19 cellular contexts compared by ENCODE assay signal in the genomic region with DNA sequence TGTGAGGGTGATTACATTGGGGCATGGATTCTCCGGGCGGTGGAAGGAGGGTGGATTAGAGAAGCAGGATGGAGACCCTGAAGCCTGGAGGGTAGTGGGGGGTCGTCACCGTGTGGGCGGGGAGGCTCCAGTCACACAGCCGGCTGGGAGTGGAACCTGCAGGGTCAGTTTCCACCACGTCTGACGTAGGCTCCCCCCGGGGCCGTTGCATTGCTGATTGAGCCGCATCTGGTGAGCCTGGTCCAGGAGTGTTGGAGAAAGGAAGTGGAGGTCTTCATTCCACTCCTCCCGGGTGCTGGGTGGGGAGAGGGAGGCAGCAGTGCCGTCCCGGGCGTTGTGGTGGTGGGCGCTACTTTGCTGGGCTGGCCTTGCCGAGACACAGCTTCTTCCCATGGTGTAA. TPM values are rescaled to one million over a fixed set of nuclear protein-coding genes. Genes with fewer than 3 reads are reported as not detected.
A peak's percentile ranks its signal among the peaks of the same experiment; 100 is the strongest.
DNase-seq lines count a peak whose midpoint lies in the region; ATAC-seq and TF ChIP-seq lines count a peak whose summit lies in the region.
"Had no signal": no experiment of that assay in that cellular context is flagged by ENCODE, and none has a peak within 500 bp of the region (broad histone marks: within the 10 kb centered on the region; RNA-seq: fewer than 3 reads in every experiment).

No MANE protein-coding gene starts in this region.

- H3K36me3 ChIP-seq in muscle layer of duodenum (ENCODE audit: control insufficient read depth in 1 of 2, insufficient read depth in 2 of 2, low read length in 2 of 2) (no peaks in the 10 kb centered on the region), tibial nerve (peaks cover 0 to 9% (median 0%) of the 10 kb centered on the region in 3 donors), WERI-Rb-1 (no peaks in the 10 kb centered on the region), left lung (peaks cover 0 to 4% of the 10 kb centered on the region in 2 donors)
- H3K36me3 ChIP-seq: right atrium auricular region had no signal

- H3K4me3 ChIP-seq in muscle layer of duodenum (ENCODE audit: low read depth in 1 of 2, low read length in 2 of 2): no peak overlapping the region
- H3K4me3 ChIP-seq in tibial nerve: no peak overlapping the region
- H3K4me3 ChIP-seq in WERI-Rb-1 (ENCODE audit: low read depth, low read length): no peak overlapping the region
- H3K4me3 ChIP-seq in left lung: no peak overlapping the region
- H3K4me3 ChIP-seq: A549, esophagus muscularis mucosa, right atrium auricular region had no signal

- ATAC-seq in activated T-cell treated with anti-CD3 and anti-CD28 coated beads, Interleukin-2, amount 50 U/mL, for 72 hours (replicated peaks in 1 of 2): no peak
- ATAC-seq in WTC11 (no peak), left lung (no peak)
- ATAC-seq: A549 had no signal

- POLR2A ChIA-PET in WTC11 (lab: Charles Lee): no interaction called here

- H3K4me1 ChIP-seq in muscle layer of duodenum (ENCODE audit: control insufficient read depth in 1 of 2, insufficient read depth in 2 of 2, low read length in 2 of 2): peaks cover 4 to 8% of the 10 kb centered on the region in 2 donors
- H3K4me1 ChIP-seq in tibial nerve: peaks cover 5 to 70% (median 46%) of the 10 kb centered on the region in 4 donors
- peaks cover 14 to 77% of the 10 kb centered on the region in 2 donors for H3K4me1 ChIP-seq in left lung

- WGBS in tibial nerve, 2 donors: 68% methylated on average over 17 of the region's 17 CpGs

- intact Hi-C loops in left lung (cut with DNase I): no loop called here

- no peaks in the 10 kb centered on the region for H3K27me3 ChIP-seq in muscle layer of duodenum (ENCODE audit: low read depth, low read length)
- no peaks in the 10 kb centered on the region for H3K27me3 ChIP-seq in tibial nerve
- no peaks in the 10 kb centered on the region for H3K27me3 ChIP-seq in WERI-Rb-1 (ENCODE audit: insufficient read depth, low read depth, severe bottlenecking)
- H3K27me3 ChIP-seq in left lung: no peaks in the 10 kb centered on the region
- H3K27me3 ChIP-seq: esophagus muscularis mucosa, right atrium auricular region had no signal

- CTCF ChIA-PET in WTC11 (lab: Charles Lee): interaction anchor here (1.0 to 1.4 kb wide), 3 partner anchors 30 to 37 kb away, joined by 3 to 6 read pairs (median 4); no protein-coding TSS in a partner anchor

- no peaks in the 10 kb centered on the region for H3K9me3 ChIP-seq in muscle layer of duodenum (ENCODE audit: control insufficient read depth in 1 of 2, low read length in 2 of 2)
- no peaks in the 10 kb centered on the region for H3K9me3 ChIP-seq in tibial nerve
- no peaks in the 10 kb centered on the region for H3K9me3 ChIP-seq in WERI-Rb-1 (ENCODE audit: severe bottlenecking)
- H3K9me3 ChIP-seq in left lung: no peaks in the 10 kb centered on the region
- H3K9me3 ChIP-seq: A549, esophagus muscularis mucosa, right atrium auricular region had no signal

- H3K9me3 Mint-ChIP-seq in activated T-cell treated with anti-CD3 and anti-CD28 coated beads, Interleukin-2, amount 50 U/mL, for 72 hours: no peaks in the 10 kb centered on the region
- H3K9me3 Mint-ChIP-seq in WTC11: no peaks in the 10 kb centered on the region
- H3K9me3 Mint-ChIP-seq: activated T-helper 2 cell treated with anti-CD3 and anti-CD28 coated beads, Interferon-gamma antibody, Interleukin-2, Interleukin-4, amounts not matched to agents 10 μg/mL and 5 μg/mL and 100 μg/mL, durations not matched to agents 14 hours and 24 hours and 36 hours had no signal

- H3K27ac Mint-ChIP-seq in activated T-cell treated with anti-CD3 and anti-CD28 coated beads, Interleukin-2, amount 50 U/mL, for 72 hours: peak overlapping the region; percentile 21
- peak overlapping the region; percentile 32 for H3K27ac Mint-ChIP-seq in WTC11

- peaks cover 6 to 9% of the 10 kb centered on the region in 2 donors for H3K36me3 Mint-ChIP-seq in activated T-cell treated with anti-CD3 and anti-CD28 coated beads, Interleukin-2, amount 50 U/mL, for 72 hours (ENCODE audit: insufficient read depth in 2 of 2)
- peaks cover 8% of the 10 kb centered on the region for H3K36me3 Mint-ChIP-seq in WTC11

- no peak overlapping the region for H3K4me3 Mint-ChIP-seq in activated T-cell treated with anti-CD3 and anti-CD28 coated beads, Interleukin-2, amount 50 U/mL, for 72 hours
- no peak overlapping the region for H3K4me3 Mint-ChIP-seq in WTC11

- DNase-seq in activated T-cell treated with anti-CD3 and anti-CD28 coated beads, Interleukin-2, amount 50 U/mL, for 72 hours: no peak
- no peak for DNase-seq in activated T-cell treated with anti-CD3 and anti-CD28 coated beads, Interleukin-2, amount 50 U/mL, for 48 hours
- DNase-seq in WTC11 (ENCODE audit: low spot score) (no peak), tibial nerve (ENCODE audit: low spot score in 2 of 2) (no peak), pons (ENCODE audit: low spot score) (no peak), WERI-Rb-1 (no peak), left lung (no peak)
- DNase-seq: activated CD4-positive, alpha-beta T cell treated with anti-CD3 and anti-CD28 coated beads for 48 hours; kidney glomerular epithelial cell; NCI-H1436; NCI-H226; SHP77 treated with DMSO at 0.1 percent for 48 hours; stimulated activated naive CD4-positive, alpha-beta T cell; T-helper 9 cell had no signal

- no peaks in the 10 kb centered on the region for H3K27me3 Mint-ChIP-seq in activated T-cell treated with anti-CD3 and anti-CD28 coated beads, Interleukin-2, amount 50 U/mL, for 72 hours (ENCODE audit: low read depth)
- no peaks in the 10 kb centered on the region for H3K27me3 Mint-ChIP-seq in WTC11 (ENCODE audit: low read depth)

- TF ChIP-seq CTCF in WTC11 (IDR thresholded peaks at IDR 0.05) (no peak), tibial nerve (IDR thresholded peaks at IDR 0.05) (no peak), WERI-Rb-1 (IDR thresholded peaks at IDR 0.05; ENCODE audit: low read depth, low read length) (no peak), left lung (IDR thresholded peaks at IDR 0.05) (no peak)

- peaks cover 68% of the 10 kb centered on the region for H3K4me1 Mint-ChIP-seq in activated T-cell treated with anti-CD3 and anti-CD28 coated beads, Interleukin-2, amount 50 U/mL, for 72 hours (ENCODE audit: low read depth)
- H3K4me1 Mint-ChIP-seq in WTC11: peaks cover 47% of the 10 kb centered on the region

- peak overlapping the region; percentile 16 for H3K27ac ChIP-seq in muscle layer of duodenum (ENCODE audit: low read length)
- peak overlapping the region in 3 of 4 donors; percentile 5 to 93 (median 89) for H3K27ac ChIP-seq in tibial nerve
- no peak overlapping the region for H3K27ac ChIP-seq in WERI-Rb-1
- H3K27ac ChIP-seq in left lung: peak overlapping the region in 1 of 2 donors; percentile 95
- H3K27ac ChIP-seq: A549 had no signal

- TF ChIP-seq EP300 in tibial nerve (IDR thresholded peaks at IDR 0.05): no peak

- TF ChIP-seq POLR2A in tibial nerve (IDR thresholded peaks at IDR 0.05): no peak

TF ChIP-seq in WTC11, 78 proteins besides CTCF, POLR2A, EP300 and RAD21:
- TF ChIP-seq ZNF121 (CRISPR knock-in tag; IDR thresholded peaks at IDR 0.05) (no peak), NR1H2 (CRISPR knock-in tag; IDR thresholded peaks at IDR 0.05) (no peak), RELA (CRISPR knock-in tag; IDR thresholded peaks at IDR 0.05; ENCODE audit: borderline replicate concordance) (no peak), ZNF219 (CRISPR knock-in tag; IDR thresholded peaks at IDR 0.05; ENCODE audit: borderline replicate concordance) (no peak), MYBL2 (CRISPR knock-in tag; IDR thresholded peaks at IDR 0.05) (no peak), NFYB (CRISPR knock-in tag; conservative IDR thresholded peaks at IDR 0.05; ENCODE audit: low read depth) (no peak)

RNA-seq across cellular contexts. Expression of gene TBC1D14, which starts 28.1 kb away (rescaled TPM):
- total RNA-seq in activated T-cell treated with anti-CD3 and anti-CD28 coated beads, Interleukin-2, amount 50 U/mL, for 72 hours: 10 to 100 TPM; 26.5 to 32.4 TPM
- 42.4 to 45.1 TPM (median 43.4 TPM) in 3 replicates for total RNA-seq in WTC11 (2021)
- 10 to 100 TPM; 46.9 to 65.7 (median 51.3) TPM for total RNA-seq in tibial nerve
- 10 to 100 TPM; 45.6 to 73.4 TPM for total RNA-seq in left lung
